ENCODE assay signal across 24 cellular contexts in the genomic region with DNA sequence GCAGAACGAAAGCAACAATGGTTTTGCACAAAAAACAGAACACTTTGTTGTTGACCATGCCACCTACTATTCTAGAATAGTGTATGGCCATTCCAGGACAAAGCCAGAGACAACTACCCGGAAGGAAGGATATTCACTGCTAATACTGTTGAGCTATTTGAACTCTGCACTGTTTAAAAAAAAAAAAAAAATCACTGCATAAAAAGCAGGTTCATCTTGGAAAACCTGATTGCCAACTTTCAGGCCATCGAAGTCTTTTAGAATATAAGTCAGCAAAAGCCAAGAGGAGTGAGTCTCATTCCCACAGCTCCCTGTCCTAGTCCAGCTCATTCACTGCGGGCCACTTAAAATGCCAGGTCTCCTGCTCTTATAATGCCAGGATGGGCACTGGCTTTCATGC. TPM values are rescaled to one million over a fixed set of nuclear protein-coding genes. Genes with fewer than 3 reads are reported as not detected.
DNase-seq lines count a peak whose midpoint lies in the region; ATAC-seq, FAIRE-seq and TF ChIP-seq lines count a peak whose summit lies in the region.
"Had no signal": no experiment of that assay in that cellular context is flagged by ENCODE, and none has a peak within 500 bp of the region (broad histone marks: within the 10 kb centered on the region; RNA-seq: fewer than 3 reads in every experiment).

No MANE protein-coding gene starts in this region.

- H3K27me3 ChIP-seq in PC-3 (ENCODE audit: low read length): no peaks in the 10 kb centered on the region
- no peaks in the 10 kb centered on the region for H3K27me3 ChIP-seq in endothelial cell of umbilical vein (ENCODE audit: control insufficient read depth in 2 of 2, insufficient read depth in 2 of 2, low read length in 2 of 2)
- H3K27me3 ChIP-seq in gastrocnemius medialis: no peaks in the 10 kb centered on the region
- H3K27me3 ChIP-seq: BLaER1 had no signal

- H3K79me2 ChIP-seq in PC-3 (ENCODE audit: low read length): peaks cover 73% of the 10 kb centered on the region
- H3K79me2 ChIP-seq in endothelial cell of umbilical vein (ENCODE audit: control insufficient read depth, insufficient read depth, low read length): peaks cover 61% of the 10 kb centered on the region

- no peak for TF ChIP-seq RAD21 in A549 (conservative IDR thresholded peaks at IDR 0.05 in 1 of 2, IDR thresholded peaks at IDR 0.05 in 1 of 2)

- H3K4me1 ChIP-seq in A549 (peaks cover 52% of the 10 kb centered on the region), PC-3 (ENCODE audit: insufficient read depth, low read length) (peaks cover 69% of the 10 kb centered on the region), endothelial cell of umbilical vein (ENCODE audit: control insufficient read depth, extremely low read depth, insufficient read depth, low read length) (peaks cover 58% of the 10 kb centered on the region), gastrocnemius medialis (peaks cover 21 to 27% of the 10 kb centered on the region in 2 donors)

- H3K9me3 Mint-ChIP-seq in neural crest cell: no peaks in the 10 kb centered on the region
- H3K9me3 Mint-ChIP-seq in activated T-helper 2 cell treated with anti-CD3 and anti-CD28 coated beads, Interferon-gamma antibody, Interleukin-2, Interleukin-4, amounts not matched to agents 10 μg/mL and 5 μg/mL and 100 μg/mL, durations not matched to agents 14 hours and 24 hours and 36 hours: no peaks in the 10 kb centered on the region
- H3K9me3 Mint-ChIP-seq: activated CD4-positive, alpha-beta memory T cell treated with anti-CD3 and anti-CD28 coated beads for 36 hours; activated naive CD8-positive, alpha-beta T cell treated with anti-CD3 and anti-CD28 coated beads, Interleukin-2, amount 50 U/mL, for 24 hours had no signal

- DNase-seq in A549 (ENCODE audit: low read depth in 1 of 2, low spot score in 1 of 2) (no peak), PC-3 (peak; percentile 89), endothelial cell of umbilical vein (ENCODE audit: low read depth, low spot score) (no peak), neural crest cell (ENCODE audit: low read depth, low spot score) (no peak), gastrocnemius medialis (no peak)
- DNase-seq in activated T-helper 2 cell treated with anti-CD3 and anti-CD28 coated beads, Interferon-gamma antibody, Interleukin-2, Interleukin-4, amounts not matched to agents 10 μg/mL and 5 μg/mL and 100 μg/mL, durations not matched to agents 14 hours and 24 hours and 36 hours (ENCODE audit: low spot score): no peak
- no peak for DNase-seq in activated CD4-positive, CD25-positive, alpha-beta regulatory T cell treated with anti-CD3 and anti-CD28 coated beads, Interleukin-2, amount 50 U/mL, for 72 hours
- DNase-seq: ACHN; activated CD4-positive, alpha-beta memory T cell treated with anti-CD3 and anti-CD28 coated beads for 36 hours; activated CD4-positive, CD25-positive, alpha-beta regulatory T cell; activated effector memory CD4-positive, alpha-beta T cell treated with anti-CD3 and anti-CD28 coated beads, Interleukin-2, amount 50 U/mL, for 16 hours; activated naive CD8-positive, alpha-beta T cell treated with anti-CD3 and anti-CD28 coated beads, Interleukin-2, amount 50 U/mL, for 24 hours; cortex of kidney; foreskin fibroblast; hypothalamus; KG1; MV-4-11; NCI-H1694 treated with DMSO at 0.1 percent for 48 hours; NCI-H748 treated with DMSO at 0.1 percent for 48 hours; stimulated activated CD8-positive, alpha-beta memory T cell treated with anti-CD3 and anti-CD28 coated beads, Interleukin-4, amount 100 ng/mL, for 48 hours had no signal

- peak overlapping the region; percentile 91; the same call in 2 of the 3 replicates for H3K4me2 ChIP-seq in A549
- peak overlapping the region; percentile 89 for H3K4me2 ChIP-seq in PC-3 (ENCODE audit: low read length)
- peak overlapping the region; percentile 8 for H3K4me2 ChIP-seq in endothelial cell of umbilical vein (ENCODE audit: insufficient read depth, low read length)
- H3K4me2 ChIP-seq: BLaER1 had no signal

- in situ Hi-C loops in gastrocnemius medialis (cut with MboI; ENCODE audit: low sequenced_read_pairs in 4 of 4): loop anchor here (25.0 kb wide), 5 partner anchors 224 to 599 kb away; no protein-coding TSS in a partner anchor

- intact Hi-C loops in PC-3 (cut with micrococcal nuclease) (no loop called here), endothelial cell of umbilical vein (cut with micrococcal nuclease) (no loop called here), gastrocnemius medialis (cut with DNase I; ENCODE audit: low total_unique reads) (no loop called here)
- intact Hi-C loops in activated T-helper 2 cell treated with anti-CD3 and anti-CD28 coated beads, Interferon-gamma antibody, Interleukin-2, Interleukin-4, amounts not matched to agents 10 μg/mL and 5 μg/mL and 100 μg/mL, durations not matched to agents 14 hours and 24 hours and 36 hours (cut with micrococcal nuclease): no loop called here

- H4K20me1 ChIP-seq in PC-3 (ENCODE audit: low read length) (peaks cover 40% of the 10 kb centered on the region), endothelial cell of umbilical vein (replicated peaks; ENCODE audit: control insufficient read depth, extremely low read depth, insufficient read depth, low read length) (no peaks in the 10 kb centered on the region)

- dilution Hi-C loops in endothelial cell of umbilical vein (cut with MboI; ENCODE audit: extremely low pct_ligation_motif_present, low sequenced_read_pairs): no loop called here

- ATAC-seq in A549 (no peak), PC-3 (no peak), GM18868 (IDR thresholded peaks at IDR 0.05; ENCODE audit: unreplicated experiment) (no peak), gastrocnemius medialis (no peak)
- ATAC-seq: activated naive CD8-positive, alpha-beta T cell treated with anti-CD3 and anti-CD28 coated beads, Interleukin-2, amount 50 U/mL, for 24 hours; sciatic nerve had no signal

- no peak overlapping the region for H3K9ac ChIP-seq in PC-3 (ENCODE audit: low read length)
- H3K9ac ChIP-seq in endothelial cell of umbilical vein (replicated peaks; ENCODE audit: extremely low read depth, insufficient read depth, low read length): no peak overlapping the region
- H3K9ac ChIP-seq: BLaER1 had no signal

- H3K4me3 ChIP-seq in A549 (no peak overlapping the region), PC-3 (ENCODE audit: low read length) (peak overlapping the region; percentile 91; the same call in 1 of the 2 replicates), endothelial cell of umbilical vein (replicated peaks in 1 of 3; ENCODE audit: insufficient read depth in 1 of 3, low read depth in 1 of 3, low read length in 3 of 3) (no peak overlapping the region), gastrocnemius medialis (no peak overlapping the region)
- H3K4me3 ChIP-seq: BLaER1 had no signal

- FAIRE-seq in A549 (lab: Jason Lieb, UNC) (no peak), endothelial cell of umbilical vein (lab: Jason Lieb, UNC) (no peak)
- FAIRE-seq: H54 had no signal

- peaks cover 36% of the 10 kb centered on the region for H3K36me3 Mint-ChIP-seq in neural crest cell (ENCODE audit: low read depth)
- H3K36me3 Mint-ChIP-seq in activated T-helper 2 cell treated with anti-CD3 and anti-CD28 coated beads, Interferon-gamma antibody, Interleukin-2, Interleukin-4, amounts not matched to agents 10 μg/mL and 5 μg/mL and 100 μg/mL, durations not matched to agents 14 hours and 24 hours and 36 hours (ENCODE audit: low read depth): no peaks in the 10 kb centered on the region
- H3K36me3 Mint-ChIP-seq: activated CD4-positive, alpha-beta memory T cell treated with anti-CD3 and anti-CD28 coated beads for 36 hours had no signal

- no peaks in the 10 kb centered on the region for H3K9me2 ChIP-seq in PC-3 (replicated peaks; ENCODE audit: low read length)

- H3K4me1 Mint-ChIP-seq in neural crest cell: peaks cover 74% of the 10 kb centered on the region
- H3K4me1 Mint-ChIP-seq in activated T-helper 2 cell treated with anti-CD3 and anti-CD28 coated beads, Interferon-gamma antibody, Interleukin-2, Interleukin-4, amounts not matched to agents 10 μg/mL and 5 μg/mL and 100 μg/mL, durations not matched to agents 14 hours and 24 hours and 36 hours (ENCODE audit: low read depth): peaks cover 24% of the 10 kb centered on the region

- no peak for TF ChIP-seq POLR2A in A549 (IDR thresholded peaks at IDR 0.05; ENCODE audit: low read length)
- TF ChIP-seq POLR2A in endothelial cell of umbilical vein (IDR thresholded peaks at IDR 0.05; ENCODE audit: low read depth, low read length): no peak
- TF ChIP-seq POLR2A in gastrocnemius medialis (IDR thresholded peaks at IDR 0.05): no peak

- BruUV-seq in PC-3 (replicated peaks; lab: Mats Ljungman, UMichigan) (no TSS peak), endothelial cell of umbilical vein (replicated peaks; lab: Mats Ljungman, UMichigan) (no TSS peak)

- H3K4me3 Mint-ChIP-seq in neural crest cell: peak overlapping the region; percentile 87
- H3K4me3 Mint-ChIP-seq in activated T-helper 2 cell treated with anti-CD3 and anti-CD28 coated beads, Interferon-gamma antibody, Interleukin-2, Interleukin-4, amounts not matched to agents 10 μg/mL and 5 μg/mL and 100 μg/mL, durations not matched to agents 14 hours and 24 hours and 36 hours (ENCODE audit: low read depth): no peak overlapping the region
- H3K4me3 Mint-ChIP-seq: activated CD4-positive, alpha-beta memory T cell treated with anti-CD3 and anti-CD28 coated beads for 36 hours; activated naive CD8-positive, alpha-beta T cell treated with anti-CD3 and anti-CD28 coated beads, Interleukin-2, amount 50 U/mL, for 24 hours had no signal

- H3K9me3 ChIP-seq in A549 (no peaks in the 10 kb centered on the region), PC-3 (ENCODE audit: low read length) (no peaks in the 10 kb centered on the region), endothelial cell of umbilical vein (replicated peaks; ENCODE audit: control insufficient read depth, insufficient read depth, low read length) (no peaks in the 10 kb centered on the region), gastrocnemius medialis (no peaks in the 10 kb centered on the region)
- H3K9me3 ChIP-seq: BLaER1 had no signal

- no peak overlapping the region for H3K27ac Mint-ChIP-seq in neural crest cell (ENCODE audit: unreplicated experiment)
- H3K27ac Mint-ChIP-seq in activated T-helper 2 cell treated with anti-CD3 and anti-CD28 coated beads, Interferon-gamma antibody, Interleukin-2, Interleukin-4, amounts not matched to agents 10 μg/mL and 5 μg/mL and 100 μg/mL, durations not matched to agents 14 hours and 24 hours and 36 hours: no peak overlapping the region
- H3K27ac Mint-ChIP-seq: activated CD4-positive, alpha-beta memory T cell treated with anti-CD3 and anti-CD28 coated beads for 36 hours; activated naive CD8-positive, alpha-beta T cell treated with anti-CD3 and anti-CD28 coated beads, Interleukin-2, amount 50 U/mL, for 24 hours had no signal

- H3K27me3 Mint-ChIP-seq in neural crest cell (ENCODE audit: low read depth): no peaks in the 10 kb centered on the region
- H3K27me3 Mint-ChIP-seq in activated T-helper 2 cell treated with anti-CD3 and anti-CD28 coated beads, Interferon-gamma antibody, Interleukin-2, Interleukin-4, amounts not matched to agents 10 μg/mL and 5 μg/mL and 100 μg/mL, durations not matched to agents 14 hours and 24 hours and 36 hours (ENCODE audit: low read depth): peaks cover 53% of the 10 kb centered on the region

- POLR2A ChIA-PET in A549 (lab: Yijun Ruan, JAX): no interaction called here
- POLR2A ChIA-PET in PC-3 (lab: Charles Lee; ENCODE audit: unreplicated experiment): no interaction called here
- POLR2A ChIA-PET in endothelial cell of umbilical vein (lab: Charles Lee): interaction anchor here (0.6 to 0.7 kb wide), 2 partner anchors 98 to 691 kb away, joined by 3 to 5 read pairs; no protein-coding TSS in a partner anchor

- H3K27ac ChIP-seq in A549 (no peak overlapping the region; a peak in 1 of 6 replicates), PC-3 (ENCODE audit: low read length) (peak overlapping the region; percentile 33; the same call in 1 of the 2 replicates), endothelial cell of umbilical vein (ENCODE audit: insufficient read depth, low read depth, low read length) (no peak overlapping the region), gastrocnemius medialis (no peak overlapping the region)
- H3K27ac ChIP-seq: BLaER1 had no signal

- CTCF ChIA-PET in A549 (lab: Yijun Ruan, JAX) (interaction anchor here (1.7 to 11.3 kb wide), 2 partner anchors 733 to 1046 kb away, joined by 4 to 141 read pairs; no protein-coding TSS in a partner anchor), PC-3 (lab: Charles Lee) (no interaction called here), endothelial cell of umbilical vein (lab: Charles Lee) (interaction anchor here (0.6 to 1.3 kb wide), 3 partner anchors 50 to 735 kb away, joined by 3 to 5 read pairs (median 3); no protein-coding TSS in a partner anchor)

- no peak overlapping the region for H2AFZ ChIP-seq in PC-3 (ENCODE audit: low read length)
- no peak overlapping the region for H2AFZ ChIP-seq in endothelial cell of umbilical vein (ENCODE audit: low read depth, low read length)

- no peak for TF ChIP-seq CTCF in A549 (IDR thresholded peaks at IDR 0.05)
- no peak for TF ChIP-seq CTCF in PC-3 (conservative IDR thresholded peaks at IDR 0.05; ENCODE audit: low read depth, low read length)
- TF ChIP-seq CTCF in endothelial cell of umbilical vein (IDR thresholded peaks at IDR 0.05; ENCODE audit: extremely low read depth in 1 of 2, insufficient read depth in 1 of 2, low read depth in 1 of 2, low read length in 2 of 2): no peak
- no peak for TF ChIP-seq CTCF in neural crest cell (conservative IDR thresholded peaks at IDR 0.05)
- no peak for TF ChIP-seq CTCF in gastrocnemius medialis (IDR thresholded peaks at IDR 0.05 in 4 of 5, conservative IDR thresholded peaks at IDR 0.05 in 1 of 5)

- H3F3A ChIP-seq in PC-3 (ENCODE audit: low read length, unreplicated experiment): peaks cover 19% of the 10 kb centered on the region

- no peaks in the 10 kb centered on the region for H3K9me1 ChIP-seq in endothelial cell of umbilical vein (replicated peaks; ENCODE audit: control insufficient read depth, extremely low read depth, insufficient read depth, low read length)

- no peak for TF ChIP-seq EP300 in A549 (IDR thresholded peaks at IDR 0.05)

- WGBS in A549 (ENCODE audit: missing lambda C conversion rate): 89% methylated on average over 4 of the region's 4 CpGs

- H3K36me3 ChIP-seq in PC-3 (ENCODE audit: low read depth, low read length) (peaks cover 19% of the 10 kb centered on the region), endothelial cell of umbilical vein (ENCODE audit: control insufficient read depth in 2 of 2, extremely low read depth in 1 of 2, insufficient read depth in 2 of 2, low read length in 2 of 2) (peaks cover 18 to 19% of the 10 kb centered on the region in 2 experiments), gastrocnemius medialis (peaks cover 0 to 26% of the 10 kb centered on the region in 2 donors)

RNA-seq across cellular contexts. Expression of a gene that starts 4.0 kb away (rescaled TPM):
- 20.0 and 22.5 TPM in 2 replicates for polyA plus RNA-seq in A549 (2011; rRNA removed)
- 12.5 and 19.7 TPM in 2 replicates for polyA plus RNA-seq in A549 (2012; cell fraction: cytosol; rRNA removed)
- polyA plus RNA-seq in A549 (2012; cell fraction: nucleus; rRNA removed): 21.6 and 49.2 TPM in 2 replicates
- 17.0 to 21.3 TPM (median 20.4 TPM) in 3 replicates for polyA plus RNA-seq in A549 (2017; fragmentation: RNase III; extraction: RNeasy Plus Mini Kit Qiagen cat#74134 plus additional on column Dnase treatment)
- polyA minus RNA-seq in A549 (2011; rRNA and poly(A)+ RNA removed): 37.4 and 38.2 TPM in 2 replicates
- 24.5 TPM in 2 replicates for total RNA-seq in PC-3 (2014; rRNA removed)
- 42.2 and 53.6 TPM in 2 replicates for total RNA-seq in endothelial cell of umbilical vein
- 53.3 and 59.7 TPM in 2 replicates for polyA plus RNA-seq in endothelial cell of umbilical vein
- polyA plus RNA-seq in endothelial cell of umbilical vein (2011; cell fraction: cytosol; rRNA removed): 31.4 and 32.4 TPM in 2 replicates
- polyA plus RNA-seq in endothelial cell of umbilical vein (2011; cell fraction: nucleus; rRNA removed): 169 and 182 TPM in 2 replicates
- 33.7 and 52.2 TPM in 2 replicates for polyA plus RNA-seq in endothelial cell of umbilical vein (2012)
- polyA minus RNA-seq in endothelial cell of umbilical vein: 116 and 122 TPM in 2 replicates
- not detected for polyA minus RNA-seq in endothelial cell of umbilical vein (2011; cell fraction: cytosol; rRNA and poly(A)+ RNA removed)
- polyA minus RNA-seq in endothelial cell of umbilical vein (2011; cell fraction: nucleus; rRNA and poly(A)+ RNA removed): 133 and 151 TPM in 2 replicates
- 130 and 135 TPM in 2 replicates for total RNA-seq in neural crest cell
- 0.87 and 1.2 TPM in 2 replicates for total RNA-seq in activated T-helper 2 cell treated with anti-CD3 and anti-CD28 coated beads, Interferon-gamma antibody, Interleukin-2, Interleukin-4, amounts not matched to agents 10 μg/mL and 5 μg/mL and 100 μg/mL, durations not matched to agents 14 hours and 24 hours and 36 hours
- 1 to 10 TPM; 2.2 to 3.4 (median 2.5) TPM for total RNA-seq in gastrocnemius medialis

RNA-seq across cellular contexts. Expression of a gene that starts 48.5 kb away (rescaled TPM):
- 111 and 153 TPM in 2 replicates for polyA plus RNA-seq in A549 (2011; rRNA removed)
- polyA plus RNA-seq in A549 (2012; cell fraction: cytosol; rRNA removed): 49.5 and 52.7 TPM in 2 replicates
- 52.0 and 74.1 TPM in 2 replicates for polyA plus RNA-seq in A549 (2012; cell fraction: nucleus; rRNA removed)
- polyA plus RNA-seq in A549 (2017; fragmentation: RNase III; extraction: RNeasy Plus Mini Kit Qiagen cat#74134 plus additional on column Dnase treatment): 75.4 to 83.5 TPM (median 79.2 TPM) in 3 replicates
- 46.7 and 61.5 TPM in 2 replicates for polyA minus RNA-seq in A549 (2011; rRNA and poly(A)+ RNA removed)
- 91.5 and 131 TPM in 2 replicates for total RNA-seq in PC-3 (2014; rRNA removed)
- 176 and 182 TPM in 2 replicates for total RNA-seq in endothelial cell of umbilical vein
- polyA plus RNA-seq in endothelial cell of umbilical vein: 126 and 128 TPM in 2 replicates
- polyA plus RNA-seq in endothelial cell of umbilical vein (2011; cell fraction: cytosol; rRNA removed): 119 and 132 TPM in 2 replicates
- polyA plus RNA-seq in endothelial cell of umbilical vein (2011; cell fraction: nucleus; rRNA removed): 64.9 and 99.7 TPM in 2 replicates
- 155 and 240 TPM in 2 replicates for polyA plus RNA-seq in endothelial cell of umbilical vein (2012)
- 102 and 124 TPM in 2 replicates for polyA minus RNA-seq in endothelial cell of umbilical vein
- 57.9 TPM for polyA minus RNA-seq in endothelial cell of umbilical vein (2011; cell fraction: cytosol; rRNA and poly(A)+ RNA removed)
- 35.3 and 39.2 TPM in 2 replicates for polyA minus RNA-seq in endothelial cell of umbilical vein (2011; cell fraction: nucleus; rRNA and poly(A)+ RNA removed)
- total RNA-seq in neural crest cell: 50.8 and 54.3 TPM in 2 replicates
- 56.6 and 59.0 TPM in 2 replicates for total RNA-seq in activated T-helper 2 cell treated with anti-CD3 and anti-CD28 coated beads, Interferon-gamma antibody, Interleukin-2, Interleukin-4, amounts not matched to agents 10 μg/mL and 5 μg/mL and 100 μg/mL, durations not matched to agents 14 hours and 24 hours and 36 hours
- 10 to 100 TPM; 32.3 to 54.4 (median 47.1) TPM for total RNA-seq in gastrocnemius medialis

Comparison
In these comparisons a context has a peak if more than half of its experiments do, and no peak if none do; other contexts are left out.
1. H3K4me2 ChIP-seq: peak in every context shown above with its lines; median percentile 91 in A549; 89 in PC-3; 8 in endothelial cell of umbilical vein.